25 cellular contexts compared by ENCODE assay signal in genomic region chr3:79994397-79994796, GRCh38.
"Had no signal": no experiment of that assay in that cellular context is flagged by ENCODE, and none has a peak within 500 bp of the region (broad histone marks: within the 10 kb centered on the region; RNA-seq: fewer than 3 reads in every experiment).

No MANE protein-coding gene starts in this region.

- ATAC-seq: activated CD8-positive, alpha-beta T cell treated with anti-CD3 and anti-CD28 coated beads, Interleukin-2, amount 10 ng/mL, durations not matched to agents 7 days and 5 days; activated naive CD8-positive, alpha-beta T cell treated with anti-CD3 and anti-CD28 coated beads, Interleukin-2, amount 50 U/mL, for 24 hours; left lobe of liver; sciatic nerve; stimulated activated effector memory CD8-positive, alpha-beta T cell treated with anti-CD3 and anti-CD28 coated beads, Interleukin-12 subunit alpha, Interleukin-12 subunit beta, amount 100 ng/mL, for 72 hours; stimulated activated naive CD8-positive, alpha-beta T cell treated with anti-CD3 and anti-CD28 coated beads, Interleukin-15, amount 100 ng/mL, for 72 hours had no signal

- H3K27ac Mint-ChIP-seq: activated CD8-positive, alpha-beta T cell treated with anti-CD3 and anti-CD28 coated beads, Interleukin-2, amount 10 ng/mL, durations not matched to agents 7 days and 5 days; activated naive CD8-positive, alpha-beta T cell treated with anti-CD3 and anti-CD28 coated beads, Interleukin-2, amount 50 U/mL, for 24 hours; activated T-helper 1 cell treated with anti-CD3 and anti-CD28 coated beads, Interleukin-12 subunit alpha, Interleukin-12 subunit beta, Interleukin-2, Interleukin-4 antibody, amounts not matched to agents 30 ng/mL and 10 ng/mL and 1 ng/mL, durations not matched to agents 14 hours and 24 hours and 36 hours; brain; naive B cell; stimulated activated effector memory CD8-positive, alpha-beta T cell treated with anti-CD3 and anti-CD28 coated beads, Interleukin-12 subunit alpha, Interleukin-12 subunit beta, amount 100 ng/mL, for 72 hours; stimulated activated naive CD8-positive, alpha-beta T cell treated with anti-CD3 and anti-CD28 coated beads, Interleukin-15, amount 100 ng/mL, for 72 hours had no signal

- H3K9me3 ChIP-seq: suprapubic skin, tibial nerve had no signal

- H3K4me3 ChIP-seq: lung, suprapubic skin, tibial nerve had no signal

- H3K4me1 ChIP-seq: parathyroid adenoma, suprapubic skin, tibial nerve had no signal

- H3K4me1 Mint-ChIP-seq: activated naive CD8-positive, alpha-beta T cell treated with anti-CD3 and anti-CD28 coated beads, Interleukin-2, amount 50 U/mL, for 24 hours; naive B cell; stimulated activated effector memory CD8-positive, alpha-beta T cell treated with anti-CD3 and anti-CD28 coated beads, Interleukin-12 subunit alpha, Interleukin-12 subunit beta, amount 100 ng/mL, for 72 hours; stimulated activated naive CD8-positive, alpha-beta T cell treated with anti-CD3 and anti-CD28 coated beads, Interleukin-15, amount 100 ng/mL, for 72 hours had no signal

- H3K27me3 Mint-ChIP-seq: activated naive CD8-positive, alpha-beta T cell treated with anti-CD3 and anti-CD28 coated beads, Interleukin-2, amount 50 U/mL, for 24 hours; brain; naive B cell; stimulated activated naive CD8-positive, alpha-beta T cell treated with anti-CD3 and anti-CD28 coated beads, Interleukin-15, amount 100 ng/mL, for 72 hours had no signal

- H3K27ac ChIP-seq: parathyroid adenoma, suprapubic skin, tibial nerve, WERI-Rb-1 had no signal

- H3K36me3 Mint-ChIP-seq: brain; naive B cell; stimulated activated effector memory CD8-positive, alpha-beta T cell treated with anti-CD3 and anti-CD28 coated beads, Interleukin-12 subunit alpha, Interleukin-12 subunit beta, amount 100 ng/mL, for 72 hours had no signal

- DNase-seq: activated CD4-positive, alpha-beta T cell treated with anti-CD3 and anti-CD28 coated beads, Interleukin-2, amount 50 U/mL, for 1 hour; activated CD4-positive, CD25-positive, alpha-beta regulatory T cell treated with anti-CD3 and anti-CD28 coated beads, Interleukin-2, amount 50 U/mL, for 72 hours; activated CD8-positive, alpha-beta T cell treated with anti-CD3 and anti-CD28 coated beads, Interleukin-2, amount 10 ng/mL, durations not matched to agents 7 days and 5 days; activated gamma-delta T cell; activated naive CD4-positive, alpha-beta T cell treated with anti-CD3 and anti-CD28 coated beads, Interleukin-2, amount 50 U/mL, for 16 hours; activated naive CD8-positive, alpha-beta T cell treated with anti-CD3 and anti-CD28 coated beads, Interleukin-2, amount 50 U/mL, for 24 hours; aorta; effector CD8-positive, alpha-beta T cell; erythroblast; foreskin fibroblast; naive B cell; nucleus accumbens; small intestine; stimulated activated CD4-positive, alpha-beta T cell treated with anti-CD3 and anti-CD28 coated beads, Interleukin-2, amount 100 ng/mL, for 24 hours; stimulated activated naive CD8-positive, alpha-beta T cell treated with anti-CD3 and anti-CD28 coated beads, Interleukin-15, amount 100 ng/mL, for 72 hours; WERI-Rb-1 had no signal

- H3K9me3 Mint-ChIP-seq: brain had no signal

- H3K4me3 Mint-ChIP-seq: activated CD8-positive, alpha-beta T cell treated with anti-CD3 and anti-CD28 coated beads, Interleukin-2, amount 10 ng/mL, durations not matched to agents 7 days and 5 days; activated naive CD8-positive, alpha-beta T cell treated with anti-CD3 and anti-CD28 coated beads, Interleukin-2, amount 50 U/mL, for 24 hours; activated T-helper 1 cell treated with anti-CD3 and anti-CD28 coated beads, Interleukin-12 subunit alpha, Interleukin-12 subunit beta, Interleukin-2, Interleukin-4 antibody, amounts not matched to agents 30 ng/mL and 10 ng/mL and 1 ng/mL, durations not matched to agents 14 hours and 24 hours and 36 hours; brain; naive B cell; stimulated activated effector memory CD8-positive, alpha-beta T cell treated with anti-CD3 and anti-CD28 coated beads, Interleukin-12 subunit alpha, Interleukin-12 subunit beta, amount 100 ng/mL, for 72 hours; stimulated activated naive CD8-positive, alpha-beta T cell treated with anti-CD3 and anti-CD28 coated beads, Interleukin-15, amount 100 ng/mL, for 72 hours had no signal

- H3K27me3 ChIP-seq: suprapubic skin, tibial nerve had no signal
